Comparison of ENCODE assay signal across 1 cellular context in genomic region chr6:163723759-163724158, GRCh38.
TF ChIP-seq lines count a peak whose summit lies in the region.

No MANE protein-coding gene starts in this region.

TF ChIP-seq in GM23338, 12 proteins besides CTCF, POLR2A, EP300 and RAD21 (continued from another document):
- no peak for TF ChIP-seq ZNF462 (CRISPR knock-in tag; IDR thresholded peaks at IDR 0.05)
- TF ChIP-seq NANOG (IDR thresholded peaks at IDR 0.05; ENCODE audit: borderline replicate concordance): no peak
- no peak for TF ChIP-seq EZH2phosphoT487 (IDR thresholded peaks at IDR 0.05; ENCODE audit: unreplicated experiment)
- TF ChIP-seq REST (IDR thresholded peaks at IDR 0.05; ENCODE audit: unreplicated experiment): no peak
- TF ChIP-seq ZNF114 (CRISPR knock-in tag; IDR thresholded peaks at IDR 0.05): no peak
- TF ChIP-seq POLR2AphosphoS5 (IDR thresholded peaks at IDR 0.05; ENCODE audit: low read depth): no peak
- TF ChIP-seq JUNB (IDR thresholded peaks at IDR 0.05; ENCODE audit: unreplicated experiment): no peak
- no peak for TF ChIP-seq ZNF331 (CRISPR knock-in tag; IDR thresholded peaks at IDR 0.05; ENCODE audit: low read depth)
- no peak for TF ChIP-seq STAT1 (IDR thresholded peaks at IDR 0.05; ENCODE audit: unreplicated experiment)
- no peak for TF ChIP-seq CREB1 (CRISPR knock-in tag; IDR thresholded peaks at IDR 0.05; ENCODE audit: low read depth)
